In genomic region chr17:61368049-61368831, GRCh38 we compare ENCODE assay signal across 37 cellular contexts. TPM values are rescaled to one million over a fixed set of nuclear protein-coding genes. Genes with fewer than 3 reads are reported as not detected.
"Had no signal": no experiment of that assay in that cellular context is flagged by ENCODE, and none has a peak within 500 bp of the region (broad histone marks: within the 10 kb centered on the region; RNA-seq: fewer than 3 reads in every experiment).

No MANE protein-coding gene starts in this region.

- H3K4me3 Mint-ChIP-seq: activated B cell treated with CpG ODN at 0.5 μM for 24 hours; activated CD4-positive, alpha-beta memory T cell treated with anti-CD3 and anti-CD28 coated beads for 36 hours; activated naive CD4-positive, alpha-beta T cell treated with anti-CD3 and anti-CD28 coated beads for 36 hours; activated T-cell treated with anti-CD3 and anti-CD28 coated beads, Interleukin-2, amount 50 U/mL, for 4 hours; activated T-helper 1 cell treated with anti-CD3 and anti-CD28 coated beads, Interleukin-12 subunit alpha, Interleukin-12 subunit beta, Interleukin-2, Interleukin-4 antibody, amounts not matched to agents 30 ng/mL and 10 ng/mL and 1 ng/mL, durations not matched to agents 14 hours and 24 hours and 36 hours had no signal

- H3K4me3 ChIP-seq: adrenal gland, body of pancreas, breast epithelium, PC-9 had no signal

- H3K36me3 ChIP-seq: adrenal gland, breast epithelium had no signal

- H3K27me3 Mint-ChIP-seq: activated B cell treated with CpG ODN at 0.5 μM for 24 hours; activated CD4-positive, alpha-beta memory T cell treated with anti-CD3 and anti-CD28 coated beads for 36 hours had no signal

- FAIRE-seq: astrocyte, RCC 7860 had no signal

- H3K4me1 ChIP-seq: adrenal gland, body of pancreas, breast epithelium had no signal

- H3K9me3 Mint-ChIP-seq: activated B cell treated with CpG ODN at 0.5 μM for 24 hours; activated CD4-positive, alpha-beta memory T cell treated with anti-CD3 and anti-CD28 coated beads for 36 hours; activated naive CD4-positive, alpha-beta T cell treated with anti-CD3 and anti-CD28 coated beads for 36 hours; activated naive CD4-positive, alpha-beta T cell treated with anti-CD3 and anti-CD28 coated beads, Interleukin-2, amount 50 U/mL, for 72 hours; activated T-cell treated with anti-CD3 and anti-CD28 coated beads, Interleukin-2, amount 50 U/mL, for 4 hours; activated T-helper 1 cell treated with anti-CD3 and anti-CD28 coated beads, Interleukin-12 subunit alpha, Interleukin-12 subunit beta, Interleukin-2, Interleukin-4 antibody, amounts not matched to agents 30 ng/mL and 10 ng/mL and 1 ng/mL, durations not matched to agents 14 hours and 24 hours and 36 hours had no signal

- H3K27me3 ChIP-seq: adrenal gland, body of pancreas, breast epithelium had no signal

- H3K27ac ChIP-seq: adrenal gland, body of pancreas, breast epithelium, PC-9, RWPE1, VCaP had no signal

- H3K4me1 Mint-ChIP-seq: activated B cell treated with CpG ODN at 0.5 μM for 24 hours had no signal

- H3K4me2 ChIP-seq: PC-9 had no signal

- H3K36me3 Mint-ChIP-seq: activated CD4-positive, alpha-beta memory T cell treated with anti-CD3 and anti-CD28 coated beads for 36 hours; activated naive CD4-positive, alpha-beta T cell treated with anti-CD3 and anti-CD28 coated beads, Interleukin-2, amount 50 U/mL, for 72 hours had no signal

- H3K27ac Mint-ChIP-seq: activated B cell treated with CpG ODN at 0.5 μM for 24 hours; activated CD4-positive, alpha-beta memory T cell treated with anti-CD3 and anti-CD28 coated beads for 36 hours; activated naive CD4-positive, alpha-beta T cell treated with anti-CD3 and anti-CD28 coated beads for 36 hours; activated naive CD4-positive, alpha-beta T cell treated with anti-CD3 and anti-CD28 coated beads, Interleukin-2, amount 50 U/mL, for 72 hours; activated T-helper 1 cell treated with anti-CD3 and anti-CD28 coated beads, Interleukin-12 subunit alpha, Interleukin-12 subunit beta, Interleukin-2, Interleukin-4 antibody, amounts not matched to agents 30 ng/mL and 10 ng/mL and 1 ng/mL, durations not matched to agents 14 hours and 24 hours and 36 hours had no signal

- DNase-seq: activated B cell treated with CpG ODN at 0.5 μM for 24 hours; activated CD4-positive, alpha-beta memory T cell treated with anti-CD3 and anti-CD28 coated beads for 36 hours; activated CD4-positive, alpha-beta T cell treated with anti-CD3 and anti-CD28 coated beads for 4 hours; activated CD4-positive, alpha-beta T cell treated with anti-CD3 and anti-CD28 coated beads, Interleukin-2, amount 50 U/mL, for 1 hour; activated CD4-positive, CD25-positive, alpha-beta regulatory T cell treated with anti-CD3 and anti-CD28 coated beads, Interleukin-2, amount 50 U/mL, for 72 hours; activated CD8-positive, alpha-beta memory T cell treated with anti-CD3 and anti-CD28 coated beads, Interleukin-2, amount 50 U/mL, for 4 hours; activated gamma-delta T cell treated with Interleukin-2 at 50 U/mL for 16 hours; activated naive CD4-positive, alpha-beta T cell treated with anti-CD3 and anti-CD28 coated beads for 36 hours; activated T-cell treated with anti-CD3 and anti-CD28 coated beads for 4 hours; activated T-cell treated with anti-CD3 and anti-CD28 coated beads, Interleukin-2, amount 50 U/mL, for 4 hours; adrenal gland; body of pancreas; KG1; MM.1S; MV-4-11; NCI-H1092; NCI-H1436 treated with DMSO at 0.1 percent for 48 hours; NCI-H1694 treated with DMSO at 0.1 percent for 48 hours; NCI-H2029; NCI-H2171; NCI-H510A; NCI-H526; NCI-H748 treated with DMSO at 0.1 percent for 48 hours; PC-9; SW 1271; T-helper 1 cell; T-helper 2 cell; T-helper 9 cell had no signal

- H2AFZ ChIP-seq: PC-9 had no signal

- H3K9me3 ChIP-seq: adrenal gland, body of pancreas, breast epithelium had no signal

- ATAC-seq: activated naive CD4-positive, alpha-beta T cell treated with anti-CD3 and anti-CD28 coated beads, Interleukin-2, amount 50 U/mL, for 72 hours; activated T-cell treated with anti-CD3 and anti-CD28 coated beads, Interleukin-2, amount 50 U/mL, for 4 hours; body of pancreas; Right ventricle myocardium inferior had no signal

RNA-seq across cellular contexts. Expression of gene TBX2, which starts 31.4 kb away (rescaled TPM):
- total RNA-seq: activated B cell treated with CpG ODN at 0.5 μM for 24 hours; activated naive CD4-positive, alpha-beta T cell treated with anti-CD3 and anti-CD28 coated beads for 36 hours; activated naive CD4-positive, alpha-beta T cell treated with anti-CD3 and anti-CD28 coated beads, Interleukin-2, amount 50 U/mL, for 72 hours; activated T-helper 1 cell treated with anti-CD3 and anti-CD28 coated beads, Interleukin-12 subunit alpha, Interleukin-12 subunit beta, Interleukin-2, Interleukin-4 antibody, amounts not matched to agents 30 ng/mL and 10 ng/mL and 1 ng/mL, durations not matched to agents 14 hours and 24 hours and 36 hours; OCI-LY7 had no signal
